10 cellular contexts compared by ENCODE assay signal in genomic region chr12:16198884-16199283, GRCh38.
A peak's percentile ranks its signal among the peaks of the same experiment; 100 is the strongest.
DNase-seq lines count a peak whose midpoint lies in the region; ATAC-seq and TF ChIP-seq lines count a peak whose summit lies in the region.
"Had no signal": no experiment of that assay in that cellular context is flagged by ENCODE, and none has a peak within 500 bp of the region (broad histone marks: within the 10 kb centered on the region; RNA-seq: fewer than 3 reads in every experiment).

No MANE protein-coding gene starts in this region.

- no peaks in the 10 kb centered on the region for H3K4me1 Mint-ChIP-seq in nephron progenitor cell

- peak; percentile 88 for ATAC-seq in GM19438 (IDR thresholded peaks at IDR 0.05; ENCODE audit: low read depth, unreplicated experiment)
- ATAC-seq in HG02970 (IDR thresholded peaks at IDR 0.05; ENCODE audit: low FRiP score, unreplicated experiment) = peak; percentile 92
- ATAC-seq: sciatic nerve had no signal

- peak overlapping the region; percentile 33 for H3K27ac Mint-ChIP-seq in nephron progenitor cell

- TF ChIP-seq CTCF in NB4 (IDR thresholded peaks at IDR 0.05; ENCODE audit: low read depth, low read length) (no peak), nephron progenitor cell (IDR thresholded peaks at IDR 0.05) (no peak)

- POLR2A ChIA-PET in HEK293T (lab: Yijun Ruan, JAX) = no interaction called here

- H3K4me3 Mint-ChIP-seq in nephron progenitor cell = no peak overlapping the region

- H3K27me3 Mint-ChIP-seq in nephron progenitor cell (ENCODE audit: low read depth, poor library complexity) = no peaks in the 10 kb centered on the region

- TF ChIP-seq POLR2A in NB4 (IDR thresholded peaks at IDR 0.05; ENCODE audit: extremely low read depth, insufficient read length) = no peak

- peaks cover 21% of the 10 kb centered on the region for H3K9me3 Mint-ChIP-seq in nephron progenitor cell

- DNase-seq in NB4 (ENCODE audit: low read depth) = peak; percentile 29
- DNase-seq in nephron progenitor cell = no peak
- DNase-seq in HEK293T (ENCODE audit: extremely low spot score) = no peak
- DNase-seq in ecto neural progenitor cell (ENCODE audit: low spot score) = no peak
- no peak for DNase-seq in activated T-cell treated with anti-CD3 and anti-CD28 coated beads, Interleukin-2, amount 50 U/mL, for 48 hours
- no peak for DNase-seq in globus pallidus (ENCODE audit: low spot score)
- DNase-seq: NCI-H2029 treated with DMSO at 0.1 percent for 48 hours had no signal

- peaks cover 14% of the 10 kb centered on the region for H3K36me3 Mint-ChIP-seq in nephron progenitor cell (ENCODE audit: low read depth)

- CTCF ChIA-PET in HEK293T (lab: Yijun Ruan, JAX) = no interaction called here

- H3K4me3 ChIP-seq in NB4 (ENCODE audit: low read depth, low read length) = no peak overlapping the region

TF ChIP-seq in HEK293T, 16 proteins besides CTCF, POLR2A, EP300 and RAD21:
- TF ChIP-seq NFRKB (IDR thresholded peaks at IDR 0.05) (no peak), ZNF384 (IDR thresholded peaks at IDR 0.05) (no peak), HDGF (IDR thresholded peaks at IDR 0.05; ENCODE audit: borderline replicate concordance) (no peak), ELF4 (IDR thresholded peaks at IDR 0.05) (no peak), SP1 (IDR thresholded peaks at IDR 0.05) (no peak)
